8 cellular contexts compared by ENCODE assay signal in the genomic region with DNA sequence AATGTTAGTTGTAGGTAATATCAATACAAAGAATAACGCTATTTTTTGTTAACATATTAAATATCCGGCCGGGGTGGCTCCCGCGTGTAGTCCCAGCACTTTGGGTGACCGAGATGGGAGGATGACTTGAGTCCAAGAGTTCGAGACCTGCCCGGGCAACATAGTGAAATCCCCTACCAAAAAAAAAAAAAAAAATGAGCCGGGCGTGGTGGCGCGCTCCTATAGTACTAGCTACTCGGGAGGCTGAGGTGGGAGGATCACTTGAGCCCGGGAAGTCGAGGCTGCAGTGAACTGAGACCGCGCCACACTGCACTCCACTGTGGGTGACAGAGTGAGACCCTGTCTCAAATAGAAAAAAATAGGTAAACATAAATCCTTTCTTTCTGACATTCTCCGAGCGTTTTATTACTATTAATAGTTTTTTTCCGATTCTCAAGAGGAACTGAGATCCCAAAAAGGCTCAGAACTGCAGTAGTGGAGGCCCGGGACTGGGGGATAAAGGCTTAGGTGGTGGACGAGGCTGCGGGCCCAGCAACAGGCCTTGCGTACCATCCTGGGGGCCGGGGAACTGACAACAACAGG. TPM values are rescaled to one million over a fixed set of nuclear protein-coding genes. Genes with fewer than 3 reads are reported as not detected.
A peak's percentile ranks its signal among the peaks of the same experiment; 100 is the strongest.
DNase-seq lines count a peak whose midpoint lies in the region; ATAC-seq and TF ChIP-seq lines count a peak whose summit lies in the region.

No MANE protein-coding gene starts in this region.

- H3K27ac ChIP-seq in SK-N-SH (ENCODE audit: low read depth in 2 of 2, low read length in 1 of 2) = peak overlapping the region; percentile 98 to 99; a peak in 3 of 4 replicates
- peak overlapping the region in 3 of 4 donors; percentile 93 to 98 (median 94) for H3K27ac ChIP-seq in gastroesophageal sphincter

- 35% methylated on average over 25 of the region's 25 CpGs for WGBS in SK-N-SH (ENCODE audit: low lambda C conversion rate)
- 51 to 66% methylated on average over 19 to 20 of the region's 25 CpGs for WGBS in gastroesophageal sphincter (ENCODE audit: low coverage in 1 of 2), 2 donors

- no peak for TF ChIP-seq POLR2A in gastroesophageal sphincter (IDR thresholded peaks at IDR 0.05)

- POLR2A ChIA-PET in SK-N-SH (lab: Yijun Ruan, JAX) = interaction anchor here (0.6 to 1.3 kb wide), 2 partner anchors 13 to 223 kb away, joined by 4 to 6 read pairs; partner anchors contain the start of gene SIAH1

- TF ChIP-seq CTCF in GM20000 (IDR thresholded peaks at IDR 0.05; ENCODE audit: extremely low read depth, missing control alignments) = no peak
- TF ChIP-seq CTCF in SK-N-SH (IDR thresholded peaks at IDR 0.05) = no peak
- TF ChIP-seq CTCF in gastroesophageal sphincter (IDR thresholded peaks at IDR 0.05) = no peak

- peak; percentile 40 for DNase-seq in GM20000 (ENCODE audit: low spot score)
- peak; percentile 66 for DNase-seq in SK-N-SH
- DNase-seq in dermis blood vessel endothelial cell = no peak
- no peak for DNase-seq in SKM-1 (lab: John Stamatoyannopoulos, UW; ENCODE audit: unreplicated experiment)

- ATAC-seq in gastroesophageal sphincter = no peak
- ATAC-seq in GM18502 (IDR thresholded peaks at IDR 0.05; ENCODE audit: poor library complexity, unreplicated experiment) = no peak
- ATAC-seq in GM18909 (IDR thresholded peaks at IDR 0.05; ENCODE audit: poor library complexity, unreplicated experiment) = no peak

- H3K9me3 ChIP-seq in SK-N-SH (no peaks in the 10 kb centered on the region), gastroesophageal sphincter (no peaks in the 10 kb centered on the region), skeletal muscle satellite cell (replicated peaks; ENCODE audit: low read length) (no peaks in the 10 kb centered on the region)

- TF ChIP-seq EP300 in SK-N-SH (IDR thresholded peaks at IDR 0.05; ENCODE audit: borderline replicate concordance in 1 of 2, low read depth in 1 of 2, low read length in 1 of 2) (no peak), gastroesophageal sphincter (IDR thresholded peaks at IDR 0.05) (no peak)

- H3K36me3 ChIP-seq in SK-N-SH (replicated peaks in 1 of 2; ENCODE audit: control insufficient read depth in 1 of 2, insufficient read depth in 2 of 2, low read length in 1 of 2) (peaks cover 0 to 6% of the 10 kb centered on the region in 2 experiments), gastroesophageal sphincter (peaks cover 0 to 5% of the 10 kb centered on the region in 2 donors), skeletal muscle satellite cell (ENCODE audit: insufficient read depth, low read length) (peaks cover 4% of the 10 kb centered on the region)

- TF ChIP-seq RAD21 in SK-N-SH (IDR thresholded peaks at IDR 0.05; ENCODE audit: low read length) = no peak

- no peaks in the 10 kb centered on the region for H3K9me2 ChIP-seq in SK-N-SH

- H3K4me2 ChIP-seq in SK-N-SH (peak overlapping the region; percentile 90), skeletal muscle satellite cell (ENCODE audit: low read length) (peak overlapping the region; percentile 96)

- H3K27me3 ChIP-seq in SK-N-SH (ENCODE audit: insufficient read depth) (no peaks in the 10 kb centered on the region), gastroesophageal sphincter (no peaks in the 10 kb centered on the region), skeletal muscle satellite cell (ENCODE audit: control insufficient read depth, insufficient read depth, low read length) (no peaks in the 10 kb centered on the region)

- H3K9ac ChIP-seq in SK-N-SH = peak overlapping the region; percentile 97
- peak overlapping the region; percentile 85 for H3K9ac ChIP-seq in skeletal muscle satellite cell (ENCODE audit: low read depth, low read length)

- CTCF ChIA-PET in SK-N-SH (lab: Yijun Ruan, JAX) = interaction anchor here (1.2 to 2.3 kb wide), 2 partner anchors 14 to 22 kb away, joined by 4 to 8 read pairs; no protein-coding TSS in a partner anchor

- peaks cover 10% of the 10 kb centered on the region for H3F3A ChIP-seq in SK-N-SH (replicated peaks; ENCODE audit: insufficient read depth)

- H3K4me3 ChIP-seq in SK-N-SH (ENCODE audit: low read depth in 2 of 2, low read length in 1 of 2) (peak overlapping the region; percentile 65 to 75), gastroesophageal sphincter (peak overlapping the region; percentile 66 to 86), skeletal muscle satellite cell (ENCODE audit: low read length) (peak overlapping the region; percentile 98)

- peaks cover 14 to 22% of the 10 kb centered on the region in 2 experiments; a peak in 3 of 4 replicates for H3K4me1 ChIP-seq in SK-N-SH (ENCODE audit: control insufficient read depth in 1 of 2, insufficient read depth in 2 of 2, low read depth in 1 of 2, low read length in 1 of 2)
- H3K4me1 ChIP-seq in gastroesophageal sphincter = peaks cover 0 to 65% (median 37%) of the 10 kb centered on the region in 3 donors
- H3K4me1 ChIP-seq in skeletal muscle satellite cell (ENCODE audit: control insufficient read depth, insufficient read depth, low read length) = peaks cover 26% of the 10 kb centered on the region

- H3K79me2 ChIP-seq in SK-N-SH (ENCODE audit: insufficient read depth) = peaks cover 57% of the 10 kb centered on the region

- H4K20me1 ChIP-seq in SK-N-SH (ENCODE audit: insufficient read depth) = peaks cover 47% of the 10 kb centered on the region

- H2AFZ ChIP-seq in SK-N-SH (ENCODE audit: low read depth) = no peak overlapping the region

TF ChIP-seq in SK-N-SH, 30 proteins besides CTCF, POLR2A, EP300 and RAD21 (continues in another document):
- TF ChIP-seq, protein P1, sequence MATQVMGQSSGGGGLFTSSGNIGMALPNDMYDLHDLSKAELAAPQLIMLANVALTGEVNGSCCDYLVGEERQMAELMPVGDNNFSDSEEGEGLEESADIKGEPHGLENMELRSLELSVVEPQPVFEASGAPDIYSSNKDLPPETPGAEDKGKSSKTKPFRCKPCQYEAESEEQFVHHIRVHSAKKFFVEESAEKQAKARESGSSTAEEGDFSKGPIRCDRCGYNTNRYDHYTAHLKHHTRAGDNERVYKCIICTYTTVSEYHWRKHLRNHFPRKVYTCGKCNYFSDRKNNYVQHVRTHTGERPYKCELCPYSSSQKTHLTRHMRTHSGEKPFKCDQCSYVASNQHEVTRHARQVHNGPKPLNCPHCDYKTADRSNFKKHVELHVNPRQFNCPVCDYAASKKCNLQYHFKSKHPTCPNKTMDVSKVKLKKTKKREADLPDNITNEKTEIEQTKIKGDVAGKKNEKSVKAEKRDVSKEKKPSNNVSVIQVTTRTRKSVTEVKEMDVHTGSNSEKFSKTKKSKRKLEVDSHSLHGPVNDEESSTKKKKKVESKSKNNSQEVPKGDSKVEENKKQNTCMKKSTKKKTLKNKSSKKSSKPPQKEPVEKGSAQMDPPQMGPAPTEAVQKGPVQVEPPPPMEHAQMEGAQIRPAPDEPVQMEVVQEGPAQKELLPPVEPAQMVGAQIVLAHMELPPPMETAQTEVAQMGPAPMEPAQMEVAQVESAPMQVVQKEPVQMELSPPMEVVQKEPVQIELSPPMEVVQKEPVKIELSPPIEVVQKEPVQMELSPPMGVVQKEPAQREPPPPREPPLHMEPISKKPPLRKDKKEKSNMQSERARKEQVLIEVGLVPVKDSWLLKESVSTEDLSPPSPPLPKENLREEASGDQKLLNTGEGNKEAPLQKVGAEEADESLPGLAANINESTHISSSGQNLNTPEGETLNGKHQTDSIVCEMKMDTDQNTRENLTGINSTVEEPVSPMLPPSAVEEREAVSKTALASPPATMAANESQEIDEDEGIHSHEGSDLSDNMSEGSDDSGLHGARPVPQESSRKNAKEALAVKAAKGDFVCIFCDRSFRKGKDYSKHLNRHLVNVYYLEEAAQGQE (IDR thresholded peaks at IDR 0.05; ENCODE audit: low read depth, low read length) = no peak
- TF ChIP-seq PBX3 (IDR thresholded peaks at IDR 0.05) (no peak), USF2 (IDR thresholded peaks at IDR 0.05; ENCODE audit: borderline replicate concordance, low read depth, low read length) (no peak), TEAD4 (IDR thresholded peaks at IDR 0.05; ENCODE audit: borderline replicate concordance, insufficient read depth) (no peak), SIN3A (IDR thresholded peaks at IDR 0.05; ENCODE audit: borderline replicate concordance, low read depth, low read length) (no peak), TAF1 (IDR thresholded peaks at IDR 0.05; ENCODE audit: borderline replicate concordance, low read depth, low read length) (no peak), CHD2 (IDR thresholded peaks at IDR 0.05; ENCODE audit: low read length, partially characterized antibody) (no peak), TCF12 (IDR thresholded peaks at IDR 0.05) (no peak), SMC3 (IDR thresholded peaks at IDR 0.05; ENCODE audit: low read depth, low read length) (no peak), FOXM1 (IDR thresholded peaks at IDR 0.05; ENCODE audit: low read depth) (no peak)
- TF ChIP-seq, protein P2, sequence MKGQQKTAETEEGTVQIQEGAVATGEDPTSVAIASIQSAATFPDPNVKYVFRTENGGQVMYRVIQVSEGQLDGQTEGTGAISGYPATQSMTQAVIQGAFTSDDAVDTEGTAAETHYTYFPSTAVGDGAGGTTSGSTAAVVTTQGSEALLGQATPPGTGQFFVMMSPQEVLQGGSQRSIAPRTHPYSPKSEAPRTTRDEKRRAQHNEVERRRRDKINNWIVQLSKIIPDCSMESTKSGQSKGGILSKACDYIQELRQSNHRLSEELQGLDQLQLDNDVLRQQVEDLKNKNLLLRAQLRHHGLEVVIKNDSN (IDR thresholded peaks at IDR 0.05; ENCODE audit: borderline replicate concordance, low read depth) = no peak

RNA-seq across cellular contexts. Expression of gene N4BP1, which starts 1.0 kb away (rescaled TPM):
- 8.8 and 10.2 TPM in 2 replicates for polyA plus RNA-seq in SK-N-SH (2012; rRNA removed)
- polyA plus RNA-seq in SK-N-SH (2012; cell fraction: cytosol; rRNA removed) = 6.1 and 8.1 TPM in 2 replicates
- 28.9 and 32.4 TPM in 2 replicates for polyA plus RNA-seq in SK-N-SH (2012; cell fraction: nucleus; rRNA removed)
- total RNA-seq in gastroesophageal sphincter = 10 to 100 TPM; 25.1 to 44.8 (median 34.1) TPM
- 10.7 and 15.5 TPM in 2 replicates for total RNA-seq in skeletal muscle satellite cell (2012; rRNA removed)
- 30.4 and 30.8 TPM in 2 replicates for total RNA-seq in dermis blood vessel endothelial cell

Comparison
In these comparisons a context has a peak if more than half of its experiments do, and no peak if none do; other contexts are left out.
1. DNase-seq: peak in GM20000 (single experiment) and SK-N-SH (single experiment); none in dermis blood vessel endothelial cell (single experiment) and SKM-1 (single experiment).
2. Peak in every context shown above with its lines, with median percentiles within 50 percentile points of each other: H3K4me3 ChIP-seq.